In the genomic region with DNA sequence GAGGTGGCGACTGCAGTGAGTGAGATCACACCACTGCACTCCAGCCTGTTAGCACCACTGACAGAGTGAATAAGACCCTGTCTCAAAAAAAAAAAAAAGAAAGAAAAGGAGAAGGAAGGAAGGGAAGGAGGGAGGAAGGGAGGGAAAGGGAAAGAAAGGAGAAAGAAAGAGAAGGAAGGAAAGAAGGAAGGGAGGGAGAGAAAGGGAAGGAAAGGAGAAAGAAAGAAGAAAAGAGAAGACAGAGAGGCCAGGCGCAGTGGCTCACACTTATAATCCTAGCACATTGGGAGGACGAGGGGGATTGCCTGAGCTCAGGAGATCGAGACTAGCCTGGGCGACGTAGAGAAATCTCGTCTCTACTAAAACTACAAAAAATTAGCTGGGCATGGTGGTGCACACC, we compare ENCODE assay signal across 17 cellular contexts. TPM values are rescaled to one million over a fixed set of nuclear protein-coding genes. Genes with fewer than 3 reads are reported as not detected.
DNase-seq lines count a peak whose midpoint lies in the region; ATAC-seq and TF ChIP-seq lines count a peak whose summit lies in the region.
"Had no signal": no experiment of that assay in that cellular context is flagged by ENCODE, and none has a peak within 500 bp of the region (broad histone marks: within the 10 kb centered on the region; RNA-seq: fewer than 3 reads in every experiment).

No MANE protein-coding gene starts in this region.

- H3K36me3 Mint-ChIP-seq in naive thymus-derived CD4-positive, alpha-beta T cell = peaks cover 0 to 11% (median 3%) of the 10 kb centered on the region in 5 donors
- peaks cover 0 to 20% of the 10 kb centered on the region in 2 donors for H3K36me3 Mint-ChIP-seq in stimulated activated naive B cell treated with anti-CD40 and anti-IgM and Interleukin-4, amounts not matched to agents 10 μg/mL and 1 μg/mL and 100 μg/mL, for 72 hours

- H3K4me1 ChIP-seq in HEK293 (ENCODE audit: control insufficient read depth, insufficient read depth, low read length) (peaks cover 25% of the 10 kb centered on the region), ascending aorta (peaks cover 0 to 18% of the 10 kb centered on the region in 2 donors), MM.1S (ENCODE audit: low read length) (no peaks in the 10 kb centered on the region), thyroid gland (peaks cover 32 to 43% of the 10 kb centered on the region in 2 donors)
- peaks cover 4% of the 10 kb centered on the region in 2 donors for H3K4me1 ChIP-seq in naive thymus-derived CD4-positive, alpha-beta T cell (ENCODE audit: control insufficient read depth in 2 of 2, insufficient read depth in 2 of 2, low read length in 2 of 2)

- no peak overlapping the region for H3K4me2 ChIP-seq in MM.1S (ENCODE audit: low read depth, low read length)
- H3K4me2 ChIP-seq: GM23338 had no signal

- H3K4me3 ChIP-seq in HEK293 (ENCODE audit: low read depth, low read length) = no peak overlapping the region
- H3K4me3 ChIP-seq in ascending aorta = no peak overlapping the region
- no peak overlapping the region for H3K4me3 ChIP-seq in naive thymus-derived CD4-positive, alpha-beta T cell (ENCODE audit: low read length)
- H3K4me3 ChIP-seq in MM.1S (ENCODE audit: low read length) = no peak overlapping the region
- no peak overlapping the region for H3K4me3 ChIP-seq in thyroid gland (replicated peaks in 1 of 3)
- H3K4me3 ChIP-seq: GM23338 had no signal

- H2AFZ ChIP-seq in MM.1S (ENCODE audit: low read length) = no peak overlapping the region
- H2AFZ ChIP-seq: GM23338 had no signal

- H3K27me3 ChIP-seq in ascending aorta (no peaks in the 10 kb centered on the region), MM.1S (replicated peaks; ENCODE audit: insufficient read depth, low read length) (no peaks in the 10 kb centered on the region), thyroid gland (no peaks in the 10 kb centered on the region)
- H3K27me3 ChIP-seq in naive thymus-derived CD4-positive, alpha-beta T cell (ENCODE audit: control insufficient read depth in 2 of 2, insufficient read depth in 2 of 2, low read length in 2 of 2) = no peaks in the 10 kb centered on the region

- H3K36me3 ChIP-seq in HEK293 (ENCODE audit: control insufficient read depth in 2 of 2, insufficient read depth in 1 of 2, low read length in 2 of 2) (no peaks in the 10 kb centered on the region; a peak in 1 of 3 replicates), ascending aorta (no peaks in the 10 kb centered on the region), MM.1S (replicated peaks; ENCODE audit: insufficient read depth, low read length) (no peaks in the 10 kb centered on the region), thyroid gland (no peaks in the 10 kb centered on the region)
- peaks cover 0 to 7% (median 0%) of the 10 kb centered on the region in 3 experiments for H3K36me3 ChIP-seq in naive thymus-derived CD4-positive, alpha-beta T cell (ENCODE audit: control insufficient read depth in 2 of 3, insufficient read depth in 3 of 3, low read length in 3 of 3)

- POLR2A ChIA-PET in HEK293 (lab: Yijun Ruan, JAX) = no interaction called here
- POLR2A ChIA-PET in naive thymus-derived CD4-positive, alpha-beta T cell (lab: Charles Lee) = interaction anchor here (0.9 kb wide), 1 partner anchor 11 kb away, joined by 4 read pairs; no protein-coding TSS in a partner anchor

- CTCF ChIA-PET in HEK293 (lab: Yijun Ruan, JAX) = interaction anchor here (1.1 to 2.9 kb wide), 3 partner anchors 10 to 320 kb away, joined by 3 to 12 read pairs (median 3); no protein-coding TSS in a partner anchor
- CTCF ChIA-PET in naive thymus-derived CD4-positive, alpha-beta T cell (lab: Charles Lee) = interaction anchor here (0.6 to 1.3 kb wide), 5 partner anchors 10 to 1088 kb away, joined by 3 to 7 read pairs (median 4); no protein-coding TSS in a partner anchor

- intact Hi-C loops in ascending aorta (cut with DNase I) (loop anchor here (10.0 kb wide), 1 partner anchor 1325 kb away; a partner anchor contains a TSS), thyroid gland (cut with DNase I) (loop anchor here (10.0 kb wide), 1 partner anchor 55 kb away; a partner anchor contains a TSS)
- intact Hi-C loops in naive thymus-derived CD4-positive, alpha-beta T cell (cut with micrococcal nuclease) = no loop called here

- no peak overlapping the region for H3K27ac ChIP-seq in HEK293 (ENCODE audit: extremely low read depth, low read depth, low read length)
- peak overlapping the region; percentile 53 to 58 for H3K27ac ChIP-seq in ascending aorta
- no peak overlapping the region for H3K27ac ChIP-seq in naive thymus-derived CD4-positive, alpha-beta T cell (ENCODE audit: low read depth, low read length)
- no peak overlapping the region for H3K27ac ChIP-seq in MM.1S (ENCODE audit: low read length)
- H3K27ac ChIP-seq in thyroid gland = no peak overlapping the region

- no peaks in the 10 kb centered on the region for H4K20me1 ChIP-seq in MM.1S (ENCODE audit: insufficient read depth, low read length)

- 86 to 90% methylated on average over 7 of the region's 7 CpGs for WGBS in thyroid gland, 2 donors

- no peaks in the 10 kb centered on the region for H3K9me3 Mint-ChIP-seq in naive thymus-derived CD4-positive, alpha-beta T cell
- no peaks in the 10 kb centered on the region for H3K9me3 Mint-ChIP-seq in stimulated activated naive B cell treated with anti-CD40 and anti-IgM and Interleukin-4, amounts not matched to agents 10 μg/mL and 1 μg/mL and 100 μg/mL, for 72 hours
- H3K9me3 Mint-ChIP-seq: CD4-positive, alpha-beta T cell; GM23338 had no signal

- TF ChIP-seq CTCF in HEK293 (tag by site-specific recombination; IDR thresholded peaks at IDR 0.05) (no peak), ascending aorta (IDR thresholded peaks at IDR 0.05) (no peak), MM.1S (IDR thresholded peaks at IDR 0.05; ENCODE audit: low read length) (no peak), thyroid gland (IDR thresholded peaks at IDR 0.05) (no peak)

- H3K79me2 ChIP-seq in MM.1S (ENCODE audit: low read length) = peaks cover 41% of the 10 kb centered on the region

- H3K9ac ChIP-seq in MM.1S (ENCODE audit: low read length) = no peak overlapping the region

- no peaks in the 10 kb centered on the region for H3K27me3 Mint-ChIP-seq in naive thymus-derived CD4-positive, alpha-beta T cell
- no peaks in the 10 kb centered on the region for H3K27me3 Mint-ChIP-seq in stimulated activated naive B cell treated with anti-CD40 and anti-IgM and Interleukin-4, amounts not matched to agents 10 μg/mL and 1 μg/mL and 100 μg/mL, for 72 hours
- H3K27me3 Mint-ChIP-seq: B cell; CD4-positive, alpha-beta T cell had no signal

- no peak for TF ChIP-seq POLR2A in thyroid gland (IDR thresholded peaks at IDR 0.05)

- H3K27ac Mint-ChIP-seq in naive thymus-derived CD4-positive, alpha-beta T cell = peak overlapping the region in 5 of 9 donors; percentile 6 to 68 (median 51)
- peak overlapping the region; percentile 57 for H3K27ac Mint-ChIP-seq in stimulated activated naive B cell treated with anti-CD40 and anti-IgM and Interleukin-4, amounts not matched to agents 10 μg/mL and 1 μg/mL and 100 μg/mL, for 72 hours
- H3K27ac Mint-ChIP-seq: B cell; CD4-positive, alpha-beta T cell; GM23338 had no signal

- peaks cover 13 to 79% (median 69%) of the 10 kb centered on the region in 7 donors for H3K4me1 Mint-ChIP-seq in naive thymus-derived CD4-positive, alpha-beta T cell
- H3K4me1 Mint-ChIP-seq in stimulated activated naive B cell treated with anti-CD40 and anti-IgM and Interleukin-4, amounts not matched to agents 10 μg/mL and 1 μg/mL and 100 μg/mL, for 72 hours = peaks cover 20 to 50% of the 10 kb centered on the region in 2 donors

- no peak overlapping the region for H3K4me3 Mint-ChIP-seq in naive thymus-derived CD4-positive, alpha-beta T cell
- no peak overlapping the region for H3K4me3 Mint-ChIP-seq in stimulated activated naive B cell treated with anti-CD40 and anti-IgM and Interleukin-4, amounts not matched to agents 10 μg/mL and 1 μg/mL and 100 μg/mL, for 72 hours
- H3K4me3 Mint-ChIP-seq: B cell; CD4-positive, alpha-beta T cell; GM23338 had no signal

- no peak for ATAC-seq in naive thymus-derived CD4-positive, alpha-beta T cell
- no peak for ATAC-seq in stimulated activated naive B cell treated with anti-CD40 and anti-IgM and Interleukin-4, amounts not matched to agents 10 μg/mL and 1 μg/mL and 100 μg/mL, for 72 hours (replicated peaks)
- ATAC-seq in HG02642 (IDR thresholded peaks at IDR 0.05; ENCODE audit: poor library complexity, unreplicated experiment) = no peak
- ATAC-seq: GM23338 had no signal

- DNase-seq in ascending aorta (ENCODE audit: low spot score in 2 of 2) = no peak
- DNase-seq in naive thymus-derived CD4-positive, alpha-beta T cell = no peak
- no peak for DNase-seq in stimulated activated naive B cell treated with anti-CD40 and anti-IgM and Interleukin-4, amounts not matched to agents 10 μg/mL and 1 μg/mL and 100 μg/mL, for 72 hours
- DNase-seq in MM.1S = no peak
- DNase-seq in thyroid gland = no peak
- DNase-seq: C1 segment of cervical spinal cord; CD4-positive, alpha-beta T cell; COR-L47; DMS153; DMS79 treated with DMSO at 0.1 percent for 48 hours; EL; H7; IMR-90 had no signal

- H3K9me2 ChIP-seq in MM.1S (replicated peaks; ENCODE audit: insufficient read depth, low read length) = no peaks in the 10 kb centered on the region

- H3K9me3 ChIP-seq in HEK293 (ENCODE audit: control insufficient read depth, insufficient read depth, low read depth, low read length) (no peaks in the 10 kb centered on the region), ascending aorta (no peaks in the 10 kb centered on the region), MM.1S (replicated peaks; ENCODE audit: insufficient read depth, low read length) (no peaks in the 10 kb centered on the region), thyroid gland (no peaks in the 10 kb centered on the region)
- no peaks in the 10 kb centered on the region for H3K9me3 ChIP-seq in naive thymus-derived CD4-positive, alpha-beta T cell (ENCODE audit: control insufficient read depth in 2 of 3, low read length in 3 of 3)

- H3F3A ChIP-seq in MM.1S (ENCODE audit: insufficient read depth, low read length) = no peaks in the 10 kb centered on the region

TF ChIP-seq in HEK293, 187 proteins besides CTCF, POLR2A, EP300 and RAD21 (continues in another document):
- TF ChIP-seq ZSCAN23 (tag by site-specific recombination; IDR thresholded peaks at IDR 0.05) (no peak), ZNF366 (tag by site-specific recombination; conservative IDR thresholded peaks at IDR 0.05) (peak; percentile 66), ZNF223 (tag by site-specific recombination; IDR thresholded peaks at IDR 0.05) (no peak), SCRT2 (tag by site-specific recombination; IDR thresholded peaks at IDR 0.05) (no peak), KLF8 (tag by site-specific recombination; IDR thresholded peaks at IDR 0.05) (no peak)

RNA-seq across cellular contexts. Expression of a gene that starts 13.2 kb away (rescaled TPM):
- total RNA-seq in ascending aorta (67.8 TPM), thyroid gland (10 to 100 TPM; 36.0 to 53.6 (median 38.9) TPM)
- total RNA-seq in naive thymus-derived CD4-positive, alpha-beta T cell = 10 to 100 TPM; 43.0 to 74.3 (median 70.4) TPM
- 10 to 100 TPM; 65.9 to 89.2 TPM for polyA plus RNA-seq in naive thymus-derived CD4-positive, alpha-beta T cell

RNA-seq across cellular contexts. Expression of a gene that starts 51.6 kb away (rescaled TPM):
- 17.2 TPM for total RNA-seq in ascending aorta
- total RNA-seq in naive thymus-derived CD4-positive, alpha-beta T cell = 10 to 100 TPM in 3 of 5 experiments, 1 to 10 TPM in 2; 4.8 to 17.2 (median 10.6) TPM
- polyA plus RNA-seq in naive thymus-derived CD4-positive, alpha-beta T cell = 10 to 100 TPM in 1 of 2 donors, 1 to 10 TPM in 1; 3.7 to 13.3 TPM
- total RNA-seq in thyroid gland = 10 to 100 TPM; 21.2 to 28.3 (median 25.2) TPM

Comparison
In these comparisons a context has a peak if more than half of its experiments do, and no peak if none do; other contexts are left out.
1. H3K27ac ChIP-seq: peak in ascending aorta (2 of 2); none in HEK293 (single experiment), naive thymus-derived CD4-positive, alpha-beta T cell (single experiment), MM.1S (single experiment) and thyroid gland (0 of 3).
2. intact Hi-C loops: an anchor here in ascending aorta (10.0 kb wide) and thyroid gland (10.0 kb wide); none called in naive thymus-derived CD4-positive, alpha-beta T cell.